ENCODE assay signal across 35 cellular contexts in genomic region chr7:119606297-119606696, GRCh38.
"Had no signal": no experiment of that assay in that cellular context is flagged by ENCODE, and none has a peak within 500 bp of the region (broad histone marks: within the 10 kb centered on the region; RNA-seq: fewer than 3 reads in every experiment).

No MANE protein-coding gene starts in this region.

- H3K9me3 ChIP-seq: MG63 had no signal

- H3K36me3 ChIP-seq: MG63 had no signal

- H3K4me3 ChIP-seq: MG63 had no signal

- H3K27me3 ChIP-seq: MG63 had no signal

- DNase-seq: Karpas-422, Kasumi-1, MG63, MM.1S, MV-4-11, NCI-H1048, NCI-H1092, NCI-H1092 treated with DMSO at 0.1 percent for 48 hours, NCI-H1105, NCI-H1105 treated with DMSO at 0.1 percent for 48 hours, NCI-H1417, NCI-H1417 treated with DMSO at 0.1 percent for 48 hours, NCI-H1436, NCI-H1436 treated with DMSO at 0.1 percent for 48 hours, NCI-H146, NCI-H1694, NCI-H1694 treated with DMSO at 0.1 percent for 48 hours, NCI-H187, NCI-H187 treated with DMSO at 0.1 percent for 48 hours, NCI-H1930, NCI-H2029, NCI-H2029 treated with DMSO at 0.1 percent for 48 hours, NCI-H2081, NCI-H2081 treated with DMSO at 0.1 percent for 48 hours, NCI-H2107, NCI-H2171, NCI-H2171 treated with DMSO at 0.1 percent for 48 hours, NCI-H2227 treated with DMSO at 0.1 percent for 48 hours, NCI-H226, NCI-H345, NCI-H446, NCI-H446 treated with DMSO at 0.1 percent for 48 hours, NCI-H510A, NCI-H510A treated with DMSO at 0.1 percent for 48 hours, NCI-H524 had no signal
